In genomic region chr12:53737951-53738833, GRCh38 we compare ENCODE assay signal across 9 cellular contexts. TPM values are rescaled to one million over a fixed set of nuclear protein-coding genes. Genes with fewer than 3 reads are reported as not detected.
DNase-seq lines count a peak whose midpoint lies in the region; ATAC-seq, FAIRE-seq and TF ChIP-seq lines count a peak whose summit lies in the region.
"Had no signal": no experiment of that assay in that cellular context is flagged by ENCODE, and none has a peak within 500 bp of the region (broad histone marks: within the 10 kb centered on the region; RNA-seq: fewer than 3 reads in every experiment).

No MANE protein-coding gene starts in this region.

- FAIRE-seq in HTR-8/SVneo (lab: Jason Lieb, UNC), result no peak

- intact Hi-C loops in heart right ventricle (cut with DNase I), result no loop called here

- H3K27me3 Mint-ChIP-seq in type B pancreatic cell, result no peaks in the 10 kb centered on the region

- H3K9me3 Mint-ChIP-seq in type B pancreatic cell, result no peaks in the 10 kb centered on the region

- H3K27me3 ChIP-seq in cardiac muscle cell, result peaks cover 98% of the 10 kb centered on the region
- peaks cover 0 to 86% (median 59%) of the 10 kb centered on the region in 7 donors for H3K27me3 ChIP-seq in heart right ventricle

- H3K4me3 Mint-ChIP-seq in type B pancreatic cell, result peak overlapping the region; percentile 80

- ATAC-seq in heart right ventricle (no peak), left lobe of liver (peak; percentile 9)

- TF ChIP-seq CTCF in cardiac muscle cell (IDR thresholded peaks at IDR 0.05; ENCODE audit: low read depth, low read length) (no peak), heart right ventricle (IDR thresholded peaks at IDR 0.05) (no peak), type B pancreatic cell (conservative IDR thresholded peaks at IDR 0.05) (no peak)

- H3K9me3 ChIP-seq in cardiac muscle cell (ENCODE audit: low read depth) (no peaks in the 10 kb centered on the region), heart right ventricle (no peaks in the 10 kb centered on the region)
- H3K9me3 ChIP-seq: BE2C had no signal

- DNase-seq in cardiac muscle cell (ENCODE audit: low read depth in 1 of 2, low spot score in 1 of 2), result no peak
- DNase-seq in heart right ventricle, result no peak
- DNase-seq in activated naive CD4-positive, alpha-beta T cell (lab: John Stamatoyannopoulos, UW), result peak in 3 of 4 experiments; percentile 16 to 56 (median 21)
- DNase-seq in left lobe of liver (ENCODE audit: low spot score), result no peak
- no peak for DNase-seq in type B pancreatic cell (ENCODE audit: extremely low spot score, unreplicated experiment)
- DNase-seq in amniotic stem cell (lab: John Stamatoyannopoulos, UW), result no peak
- DNase-seq in COLO829 (ENCODE audit: low spot score), result no peak
- no peak for DNase-seq in HTR-8/SVneo (ENCODE audit: insufficient read length, low spot score)
- DNase-seq: BE2C had no signal

- peak overlapping the region; percentile 8 for H3K4me3 ChIP-seq in cardiac muscle cell
- H3K4me3 ChIP-seq in heart right ventricle, result no peak overlapping the region

- 23 to 24% methylated on average over 40 of the region's 40 CpGs for WGBS in heart right ventricle, 2 donors

- H3K36me3 Mint-ChIP-seq in type B pancreatic cell, result no peaks in the 10 kb centered on the region

- no peaks in the 10 kb centered on the region for H3K4me1 ChIP-seq in cardiac muscle cell (ENCODE audit: low read depth)
- H3K4me1 ChIP-seq in heart right ventricle, result peaks cover 6 to 24% (median 13%) of the 10 kb centered on the region in 9 donors
- H3K4me1 ChIP-seq: BE2C had no signal

- no peaks in the 10 kb centered on the region for H3K36me3 ChIP-seq in cardiac muscle cell
- H3K36me3 ChIP-seq in heart right ventricle, result no peaks in the 10 kb centered on the region
- H3K36me3 ChIP-seq: BE2C had no signal

- H3K27ac ChIP-seq in cardiac muscle cell (no peak overlapping the region), heart right ventricle (no peak overlapping the region)

- H3K27ac Mint-ChIP-seq in type B pancreatic cell, result no peak overlapping the region

- H3K4me1 Mint-ChIP-seq in type B pancreatic cell (ENCODE audit: unreplicated experiment), result peaks cover 15% of the 10 kb centered on the region

RNA-seq across cellular contexts. Expression of gene CALCOCO1, which starts 10.9 kb away (rescaled TPM):
- total RNA-seq in cardiac muscle cell (116 and 187 TPM in 2 replicates), heart right ventricle (100 to 1,000 TPM; 183 to 264 (median 199) TPM), left lobe of liver (43.8 TPM), type B pancreatic cell (ENCODE audit: low replicate concordance) (66.2 and 86.7 TPM in 2 replicates)
- polyA plus RNA-seq in cardiac muscle cell (128 and 176 TPM in 2 replicates), heart right ventricle (100 to 1,000 TPM; 105 to 128 TPM)

RNA-seq across cellular contexts. Expression of gene CISTR, which starts 13.6 kb away (rescaled TPM):
- total RNA-seq in cardiac muscle cell (not detected in 2 replicates), heart right ventricle (1 to 10 TPM in 8 of 10 donors, under 1 TPM in 1, not detected in 1; 0.80 to 3.6 (median 2.9) TPM), left lobe of liver (not detected), type B pancreatic cell (ENCODE audit: low replicate concordance) (not detected in 2 replicates)
- polyA plus RNA-seq in cardiac muscle cell (0.34 and 0.55 TPM in 2 replicates), heart right ventricle (1 to 10 TPM in 1 of 2 donors, under 1 TPM in 1; 0.16 to 1.7 TPM)

Comparison
In these comparisons a context has a peak if more than half of its experiments do, and no peak if none do; other contexts are left out.
1. DNase-seq: peak in activated naive CD4-positive, alpha-beta T cell (3 of 4); none in cardiac muscle cell (0 of 2), heart right ventricle (0 of 2), left lobe of liver (single experiment), type B pancreatic cell (single experiment), amniotic stem cell (single experiment), COLO829 (single experiment) and HTR-8/SVneo (single experiment).